9 cellular contexts compared by ENCODE assay signal in the genomic region with DNA sequence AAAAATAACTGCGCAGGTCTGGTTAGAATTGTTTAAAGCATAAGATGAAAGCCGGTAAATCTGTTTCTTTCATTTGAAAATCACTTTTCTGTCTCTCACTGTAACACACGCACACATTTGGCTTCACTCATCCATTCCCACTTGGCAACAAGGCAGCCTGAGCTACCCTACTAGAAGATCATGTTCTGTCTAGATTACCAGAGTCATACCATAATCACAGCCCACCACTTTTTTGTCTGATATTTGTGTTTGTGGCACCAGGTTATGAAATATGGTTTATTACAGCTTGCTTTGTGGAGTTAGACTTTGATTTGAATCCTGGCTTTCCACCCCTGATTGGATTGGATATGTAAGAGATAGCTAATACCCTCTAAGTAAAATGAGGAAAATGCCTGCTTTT. TPM values are rescaled to one million over a fixed set of nuclear protein-coding genes. Genes with fewer than 3 reads are reported as not detected.
DNase-seq lines count a peak whose midpoint lies in the region; ATAC-seq and TF ChIP-seq lines count a peak whose summit lies in the region.
"Had no signal": no experiment of that assay in that cellular context is flagged by ENCODE, and none has a peak within 500 bp of the region (broad histone marks: within the 10 kb centered on the region; RNA-seq: fewer than 3 reads in every experiment).

No MANE protein-coding gene starts in this region.

- H3K4me2 ChIP-seq in mammary epithelial cell (ENCODE audit: insufficient read depth, low read depth, low read length): peak overlapping the region; percentile 71

- H3K4me3 ChIP-seq in BJ (ENCODE audit: low read depth, low read length) (peak overlapping the region; percentile 91), HUES48 (ENCODE audit: low read depth, low read length) (peak overlapping the region; percentile 74), mammary epithelial cell (replicated peaks in 1 of 3; ENCODE audit: insufficient read depth in 1 of 3, low read depth in 2 of 3, low read length in 3 of 3) (peak overlapping the region in 2 of 3 experiments; percentile 14 to 15)

- no peak overlapping the region for H2AFZ ChIP-seq in mammary epithelial cell (ENCODE audit: low read depth, low read length)

- H3K9me3 Mint-ChIP-seq in naive thymus-derived CD8-positive, alpha-beta T cell: no peaks in the 10 kb centered on the region

- DNase-seq in BJ (ENCODE audit: low read depth) (no peak), mammary epithelial cell (no peak), NCI-H345 treated with DMSO at 0.1 percent for 48 hours (lab: John Stamatoyannopoulos, UW; ENCODE audit: unreplicated experiment) (no peak), NOMO-1 treated with dmso at 0.1 percent for 144 hours (lab: John Stamatoyannopoulos, UW; ENCODE audit: unreplicated experiment) (no peak), kidney tubule cell (ENCODE audit: low spot score) (no peak), ecto neural progenitor cell (ENCODE audit: low spot score) (no peak)
- DNase-seq in naive thymus-derived CD8-positive, alpha-beta T cell: no peak
- DNase-seq: activated naive CD4-positive, alpha-beta T cell treated with anti-CD3 and anti-CD28 coated beads, Interleukin-2, amount 50 U/mL, for 16 hours had no signal

- H3K27me3 Mint-ChIP-seq in naive thymus-derived CD8-positive, alpha-beta T cell: no peaks in the 10 kb centered on the region

- H3K9ac ChIP-seq in HUES48 (ENCODE audit: low read depth, low read length): no peak overlapping the region
- peak overlapping the region; percentile 62 for H3K9ac ChIP-seq in mammary epithelial cell (ENCODE audit: insufficient read depth, low read length)

- H3K27ac ChIP-seq in HUES48 (ENCODE audit: low read depth, low read length) (peak overlapping the region; percentile 7), mammary epithelial cell (ENCODE audit: insufficient read depth, low read depth, low read length) (peak overlapping the region; percentile 7)

- H3K9me3 ChIP-seq in HUES48 (ENCODE audit: control insufficient read depth, insufficient read depth, low read length) (no peaks in the 10 kb centered on the region), mammary epithelial cell (replicated peaks; ENCODE audit: insufficient read depth, low read length) (no peaks in the 10 kb centered on the region)

- no peaks in the 10 kb centered on the region for H4K20me1 ChIP-seq in mammary epithelial cell (ENCODE audit: insufficient read depth, low read length)

- no peaks in the 10 kb centered on the region for H3K36me3 Mint-ChIP-seq in naive thymus-derived CD8-positive, alpha-beta T cell

- H3K79me2 ChIP-seq in mammary epithelial cell (ENCODE audit: insufficient read depth, low read length): peaks cover 74% of the 10 kb centered on the region

- H3K27ac Mint-ChIP-seq in naive thymus-derived CD8-positive, alpha-beta T cell: peak overlapping the region in 9 of 10 donors; percentile 0 to 83 (median 54)

- no peak for TF ChIP-seq CTCF in BJ (IDR thresholded peaks at IDR 0.05; ENCODE audit: insufficient read depth, low read depth, low read length)
- TF ChIP-seq CTCF in mammary epithelial cell (conservative IDR thresholded peaks at IDR 0.05 in 1 of 2, IDR thresholded peaks at IDR 0.05 in 1 of 2; ENCODE audit: extremely low read depth in 1 of 2, insufficient read depth in 1 of 2, low read depth in 1 of 2, low read length in 2 of 2): no peak

- POLR2A ChIA-PET in BJ (lab: Charles Lee): no interaction called here
- POLR2A ChIA-PET in naive thymus-derived CD8-positive, alpha-beta T cell (lab: Charles Lee): interaction anchor here (0.5 kb wide), 1 partner anchor 54 kb away, joined by 3 read pairs; no protein-coding TSS in a partner anchor

- peaks cover 26% of the 10 kb centered on the region for H3K4me1 ChIP-seq in HUES48 (ENCODE audit: control insufficient read depth, insufficient read depth, low read length)
- peaks cover 20% of the 10 kb centered on the region for H3K4me1 ChIP-seq in mammary epithelial cell (ENCODE audit: insufficient read depth, low read length)

- H3K4me3 Mint-ChIP-seq in naive thymus-derived CD8-positive, alpha-beta T cell: peak overlapping the region; percentile 10 to 100 (median 96)

- intact Hi-C loops in mammary epithelial cell (cut with micrococcal nuclease): loop anchor here (10.0 kb wide), 1 partner anchor 212 kb away; the partner anchor contains the start of genes RCHY1 and THAP6

- ATAC-seq in naive thymus-derived CD8-positive, alpha-beta T cell: no peak

- peaks cover 24 to 70% (median 48%) of the 10 kb centered on the region in 4 donors for H3K4me1 Mint-ChIP-seq in naive thymus-derived CD8-positive, alpha-beta T cell

- CTCF ChIA-PET in BJ (lab: Yijun Ruan, JAX) (interaction anchor here (1.9 to 2.5 kb wide), 2 partner anchors 11 to 121 kb away, joined by 5 to 12 read pairs; no protein-coding TSS in a partner anchor), mammary epithelial cell (lab: Charles Lee; ENCODE audit: low non-redundant PET) (no interaction called here)

- H3K36me3 ChIP-seq in BJ (ENCODE audit: control insufficient read depth, insufficient read depth, low read length) (no peaks in the 10 kb centered on the region), HUES48 (ENCODE audit: control insufficient read depth, insufficient read depth, low read length) (peaks cover 9% of the 10 kb centered on the region), mammary epithelial cell (ENCODE audit: insufficient read depth, low read length) (no peaks in the 10 kb centered on the region)

- in situ Hi-C loops in mammary epithelial cell (cut with MboI; ENCODE audit: low sequenced_read_pairs in 2 of 2): loop anchor here in 1 of 2 donors (10.0 kb wide), 1 partner anchor 52 kb away; the partner anchor contains the start of gene G3BP2

- BruUV-seq in mammary epithelial cell (replicated peaks; lab: Mats Ljungman, UMichigan): no TSS peak

- 87% methylated on average over 3 of the region's 3 CpGs for WGBS in mammary epithelial cell (ENCODE audit: low coverage, missing lambda C conversion rate)

- H3K27me3 ChIP-seq in BJ (ENCODE audit: control insufficient read depth, insufficient read depth, low read length): no peaks in the 10 kb centered on the region
- no peaks in the 10 kb centered on the region for H3K27me3 ChIP-seq in HUES48 (ENCODE audit: control insufficient read depth, insufficient read depth, low read length)
- H3K27me3 ChIP-seq in mammary epithelial cell (ENCODE audit: insufficient read depth, low read length): no peaks in the 10 kb centered on the region

- dilution Hi-C loops in mammary epithelial cell (cut with HindIII; ENCODE audit: low sequenced_read_pairs): no loop called here

RNA-seq across cellular contexts. Expression of gene USO1, which starts 2.2 kb away (rescaled TPM):
- polyA plus RNA-seq in BJ (2011; rRNA removed): 41.3 and 90.3 TPM in 2 replicates
- polyA minus RNA-seq in BJ (2011; rRNA and poly(A)+ RNA removed): 27.6 and 32.5 TPM in 2 replicates
- 10 to 100 TPM; 72.9 to 80.9 TPM for total RNA-seq in mammary epithelial cell
- polyA plus RNA-seq in mammary epithelial cell: 36.7 TPM
- 40.5 TPM for polyA minus RNA-seq in mammary epithelial cell
- total RNA-seq in naive thymus-derived CD8-positive, alpha-beta T cell: 10 to 100 TPM; 32.3 to 36.6 TPM
- polyA plus RNA-seq in naive thymus-derived CD8-positive, alpha-beta T cell: 10 to 100 TPM; 22.0 to 26.5 (median 24.4) TPM

RNA-seq across cellular contexts. Expression of gene G3BP2, which starts 53.4 kb away (rescaled TPM):
- polyA plus RNA-seq in BJ (2011; rRNA removed): 57.6 and 117 TPM in 2 replicates
- polyA minus RNA-seq in BJ (2011; rRNA and poly(A)+ RNA removed): 34.3 and 41.0 TPM in 2 replicates
- 100 to 1,000 TPM; 146 to 192 TPM for total RNA-seq in mammary epithelial cell
- polyA plus RNA-seq in mammary epithelial cell: 79.3 TPM
- 199 TPM for polyA minus RNA-seq in mammary epithelial cell
- total RNA-seq in naive thymus-derived CD8-positive, alpha-beta T cell: 100 to 1,000 TPM; 172 to 190 TPM
- 100 to 1,000 TPM; 116 to 125 (median 121) TPM for polyA plus RNA-seq in naive thymus-derived CD8-positive, alpha-beta T cell

Comparison
In these comparisons a context has a peak if more than half of its experiments do, and no peak if none do; other contexts are left out.
1. H3K4me3 ChIP-seq: peak in every context shown above with its lines; median percentile 91 in BJ; 74 in HUES48; 14 in mammary epithelial cell.